Comparison of ENCODE assay signal across 8 cellular contexts in the genomic region with DNA sequence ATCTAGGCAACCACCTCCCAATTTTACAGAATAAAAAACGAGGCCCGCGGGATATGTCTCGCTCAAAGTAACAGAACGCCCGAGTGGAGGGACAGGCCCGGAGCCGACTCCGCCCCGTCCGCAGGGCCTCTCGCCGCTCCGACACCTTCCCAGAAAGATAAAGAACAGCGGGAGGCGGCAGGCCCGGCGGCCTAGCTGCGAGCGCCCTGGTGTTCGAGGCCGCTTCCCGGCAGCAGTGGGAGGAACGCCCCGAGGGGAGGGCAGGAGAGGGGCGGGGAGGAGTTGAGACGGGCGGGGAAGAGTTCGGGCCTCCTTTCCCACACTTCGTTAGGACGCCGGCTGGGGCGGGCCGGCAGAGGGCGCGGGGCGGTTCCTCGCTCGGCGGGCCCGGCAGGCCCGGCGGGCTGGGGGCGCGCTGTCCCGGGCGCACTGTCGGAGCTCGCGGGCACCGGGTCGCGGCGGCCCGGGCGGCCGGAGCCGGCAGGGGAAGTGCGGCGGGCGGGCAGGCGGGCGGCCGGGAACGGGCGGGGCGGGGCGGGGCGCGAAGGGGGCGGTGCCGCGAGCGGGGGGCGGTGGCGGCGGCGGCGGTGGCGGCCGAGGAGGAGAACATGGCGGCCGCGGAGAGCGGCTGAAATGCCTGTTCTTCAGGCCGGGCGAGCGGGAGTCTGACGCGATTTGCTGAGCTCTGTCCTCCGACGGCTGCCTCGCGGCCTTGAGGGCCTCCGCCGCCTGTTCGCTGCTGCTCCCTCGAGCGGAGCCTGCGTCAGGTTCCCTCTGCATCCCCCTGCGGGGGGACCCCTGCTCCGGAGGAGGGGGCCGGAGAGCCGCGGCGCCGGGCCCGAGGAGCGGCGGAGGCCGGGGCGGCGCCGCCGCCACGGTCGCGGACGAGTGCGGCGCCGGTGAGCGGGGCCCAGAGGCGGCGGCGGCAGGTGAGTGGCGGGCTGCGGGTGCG. TPM values are rescaled to one million over a fixed set of nuclear protein-coding genes. Genes with fewer than 3 reads are reported as not detected.
DNase-seq lines count a peak whose midpoint lies in the region; ATAC-seq and TF ChIP-seq lines count a peak whose summit lies in the region.

A gene (plus strand): TSS at position 581 of the 952 bp plus-strand sequence. CDS start 167,424 bp downstream, outside the sequence.

- ATAC-seq in GM21528 (IDR thresholded peaks at IDR 0.05; ENCODE audit: low FRiP score, unreplicated experiment), result peak; percentile 62

- peaks cover 28 to 41% (median 41%) of the 10 kb centered on the region in 3 donors for H3K4me1 Mint-ChIP-seq in IgD-negative memory B cell

- peak within 1 kb of the TSS; percentile 83 to 98 (median 98) for H3K4me3 Mint-ChIP-seq in IgD-negative memory B cell

- H3K27me3 Mint-ChIP-seq in IgD-negative memory B cell, result no peaks in the 10 kb centered on the region

- H3K36me3 ChIP-seq in muscle layer of colon (ENCODE audit: insufficient read depth, low read length), result no peaks in the 10 kb centered on the region

- peaks cover 26% of the 10 kb centered on the region for H3K4me1 ChIP-seq in muscle layer of colon (ENCODE audit: insufficient read depth, low read length)

- H3K27ac ChIP-seq in muscle layer of colon (ENCODE audit: low read depth, low read length), result peak within 1 kb of the TSS; percentile 86

- no peaks in the 10 kb centered on the region for H3K9me3 ChIP-seq in muscle layer of colon (ENCODE audit: low read length)

- TF ChIP-seq POLR2A in erythroblast (IDR thresholded peaks at IDR 0.05; ENCODE audit: low read length), result peak; percentile 44

- H3K27me3 ChIP-seq in muscle layer of colon (ENCODE audit: control insufficient read depth in 1 of 2, insufficient read depth in 2 of 2, low read length in 2 of 2), result no peaks in the 10 kb centered on the region

- H3K36me3 Mint-ChIP-seq in IgD-negative memory B cell, result no peaks in the 10 kb centered on the region

- H3K27ac Mint-ChIP-seq in IgD-negative memory B cell, result peak within 1 kb of the TSS; percentile 97 to 98 (median 98)

- peak; percentile 60 for DNase-seq in DMS114 treated with DMSO at 0.1 percent for 48 hours (lab: John Stamatoyannopoulos, UW; ENCODE audit: unreplicated experiment)
- DNase-seq in OCI-M1 (lab: John Stamatoyannopoulos, UW), result peak; percentile 96
- DNase-seq in activated T-cell treated with anti-CD3 and anti-CD28 coated beads for 48 hours (ENCODE audit: low read depth), result peak; percentile 90
- peak; percentile 97 for DNase-seq in erythroblast (lab: John Stamatoyannopoulos, UW)
- peak; percentile 75 to 79 for DNase-seq in stimulated activated CD8-positive, alpha-beta memory T cell treated with anti-CD3 and anti-CD28 coated beads, Interleukin-7, amount 100 ng/mL, for 1 hour (ENCODE audit: low read depth in 2 of 2)

- H3K9me3 Mint-ChIP-seq in IgD-negative memory B cell, result no peaks in the 10 kb centered on the region

- H3K9ac ChIP-seq in muscle layer of colon (ENCODE audit: low read length), result peak within 1 kb of the TSS; percentile 86

- H3K4me3 ChIP-seq in muscle layer of colon (ENCODE audit: low read depth in 1 of 2, low read length in 2 of 2), result peak within 1 kb of the TSS; percentile 75 to 89

RNA-seq across cellular contexts. Expression of the gene that starts here (rescaled TPM):
- polyA plus RNA-seq in IgD-negative memory B cell, result 8.7 TPM

Comparison
In these comparisons a context has a peak if more than half of its experiments do, and no peak if none do; other contexts are left out.
1. Peak in every context shown above with its lines: DNase-seq, ATAC-seq, H3K4me3 ChIP-seq and H3K27ac ChIP-seq.